ENCODE assay signal across 8 cellular contexts in the genomic region with DNA sequence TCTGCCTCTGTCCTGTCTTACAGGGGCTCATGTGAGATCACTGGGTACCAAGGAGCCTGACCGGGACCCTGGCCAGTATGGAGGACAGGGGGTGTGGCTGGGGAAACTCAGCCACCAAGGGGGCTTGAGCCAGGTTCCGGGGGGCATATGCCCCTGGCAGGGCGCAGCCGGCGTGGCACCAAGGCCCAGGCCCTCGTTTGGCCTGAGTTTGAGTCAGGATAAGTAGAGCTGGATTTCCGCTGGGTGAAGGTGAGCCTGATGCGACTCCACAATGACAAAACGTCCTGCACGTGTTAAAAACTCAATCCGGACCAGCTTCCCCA. TPM values are rescaled to one million over a fixed set of nuclear protein-coding genes. Genes with fewer than 3 reads are reported as not detected.
DNase-seq lines count a peak whose midpoint lies in the region; ATAC-seq and TF ChIP-seq lines count a peak whose summit lies in the region.

No MANE protein-coding gene starts in this region.

- WGBS in adrenal gland, 4 donors = 19 to 35% (median 21%) methylated on average over 2 to 11 of the region's 11 CpGs
- WGBS in mesodermal cell (ENCODE audit: insufficient coverage in 2 of 2), 2 experiments = 63 to 64% methylated on average over 11 of the region's 11 CpGs

- peak overlapping the region in 4 of 5 donors; percentile 30 to 85 (median 70) for H3K27ac ChIP-seq in adrenal gland
- H3K27ac ChIP-seq in mesodermal cell (ENCODE audit: low read depth, low read length, severe bottlenecking) = peak overlapping the region; percentile 37

- H3K4me1 ChIP-seq in adrenal gland (replicated peaks in 1 of 2) = peaks cover 24 to 42% of the 10 kb centered on the region in 2 donors
- H3K4me1 ChIP-seq in mesodermal cell (ENCODE audit: control insufficient read depth, insufficient read depth, low read length, poor library complexity, severe bottlenecking) = peaks cover 9% of the 10 kb centered on the region

- DNase-seq in adrenal gland (no peak), cerebellar nuclear complex (lab: John Stamatoyannopoulos, UW) (no peak), EL (no peak), occipital lobe (lab: John Stamatoyannopoulos, UW) (no peak), glomerular visceral epithelial cell (ENCODE audit: extremely low spot score) (no peak)

- intact Hi-C loops in adrenal gland (cut with DNase I) = no loop called here

- H3K36me3 ChIP-seq in adrenal gland (replicated peaks in 1 of 2) = no peaks in the 10 kb centered on the region
- H3K36me3 ChIP-seq in mesodermal cell (ENCODE audit: control insufficient read depth, insufficient read depth, low read length) = no peaks in the 10 kb centered on the region

- peak; percentile 16 for ATAC-seq in HG02973 (IDR thresholded peaks at IDR 0.05; ENCODE audit: unreplicated experiment)

- peak in 1 of 2 donors; percentile 43 for TF ChIP-seq POLR2A in adrenal gland (IDR thresholded peaks at IDR 0.05)

- no peaks in the 10 kb centered on the region for H3K27me3 ChIP-seq in adrenal gland

- H3K9me3 ChIP-seq in adrenal gland (replicated peaks in 1 of 3) = no peaks in the 10 kb centered on the region
- no peaks in the 10 kb centered on the region for H3K9me3 ChIP-seq in mesodermal cell (ENCODE audit: control insufficient read depth, low read length)

- peak overlapping the region; percentile 56 for H3K4me3 ChIP-seq in GM12875 (ENCODE audit: low read depth, low read length)
- peak overlapping the region in 2 of 4 donors; percentile 24 to 86 for H3K4me3 ChIP-seq in adrenal gland
- no peak overlapping the region for H3K4me3 ChIP-seq in mesodermal cell (ENCODE audit: extremely low read depth, insufficient read depth, low read length, poor library complexity, severe bottlenecking)

- no peak for TF ChIP-seq CTCF in GM12875 (IDR thresholded peaks at IDR 0.05; ENCODE audit: borderline replicate concordance, insufficient read depth, low read depth, low read length)
- TF ChIP-seq CTCF in adrenal gland (IDR thresholded peaks at IDR 0.05) = no peak

RNA-seq across cellular contexts. Expression of gene TSPAN17, which starts 0.6 kb away (rescaled TPM):
- total RNA-seq in adrenal gland (100 to 1,000 TPM in 1 of 8 donors, 10 to 100 TPM in 7; 25.8 to 106 (median 59.5) TPM), occipital lobe (27.1 TPM)
- polyA plus RNA-seq in adrenal gland = 10 to 100 TPM; 35.1 to 52.0 (median 43.8) TPM
- polyA plus RNA-seq in mesodermal cell (2013, experiment 1 of 2) = 37.5 TPM
- 30.0 TPM for polyA plus RNA-seq in mesodermal cell (2013, experiment 2 of 2)

RNA-seq across cellular contexts. Expression of gene EIF4E1B, which starts 16.2 kb away (rescaled TPM):
- under 1 TPM in 1 of 8 donors, not detected in 7; 0.28 TPM for total RNA-seq in adrenal gland
- polyA plus RNA-seq in adrenal gland = under 1 TPM; 0.24 to 0.37 (median 0.24) TPM
- polyA plus RNA-seq in mesodermal cell (2013, experiment 1 of 2) = not detected
- not detected for polyA plus RNA-seq in mesodermal cell (2013, experiment 2 of 2)
- total RNA-seq in occipital lobe = not detected

RNA-seq across cellular contexts. Expression of gene SNCB, which starts 16.3 kb away (rescaled TPM):
- total RNA-seq in adrenal gland (1 to 10 TPM in 2 of 8 donors, under 1 TPM in 2, not detected in 4; 0.19 to 2.4 (median 1.4) TPM), occipital lobe (12.6 TPM)
- polyA plus RNA-seq in adrenal gland = 1 to 10 TPM; 1.0 to 8.6 (median 2.8) TPM
- not detected for polyA plus RNA-seq in mesodermal cell (2013, experiment 1 of 2)
- polyA plus RNA-seq in mesodermal cell (2013, experiment 2 of 2) = not detected

RNA-seq across cellular contexts. Expression of gene GPRIN1, which starts 36.7 kb away (rescaled TPM):
- 1 to 10 TPM in 4 of 8 donors, under 1 TPM in 4; 0.42 to 4.0 (median 1.2) TPM for total RNA-seq in adrenal gland
- polyA plus RNA-seq in adrenal gland = 1 to 10 TPM in 2 of 3 donors, under 1 TPM in 1; 0.81 to 2.2 (median 1.3) TPM
- 2.4 TPM for polyA plus RNA-seq in mesodermal cell (2013, experiment 1 of 2)
- polyA plus RNA-seq in mesodermal cell (2013, experiment 2 of 2) = 1.6 TPM
- 107 TPM for total RNA-seq in occipital lobe
